Comparison of ENCODE assay signal across 9 cellular contexts in genomic region chr2:162890690-162891311, GRCh38. TPM values are rescaled to one million over a fixed set of nuclear protein-coding genes. Genes with fewer than 3 reads are reported as not detected.
DNase-seq lines count a peak whose midpoint lies in the region; ATAC-seq, FAIRE-seq and TF ChIP-seq lines count a peak whose summit lies in the region.
"Had no signal": no experiment of that assay in that cellular context is flagged by ENCODE, and none has a peak within 500 bp of the region (broad histone marks: within the 10 kb centered on the region; RNA-seq: fewer than 3 reads in every experiment).

No MANE protein-coding gene starts in this region.

- H3K27ac ChIP-seq in astrocyte (ENCODE audit: low read depth, low read length) (no peak overlapping the region), kidney (ENCODE audit: low read depth in 2 of 2, low read length in 2 of 2) (no peak overlapping the region)

- H3K36me3 Mint-ChIP-seq in astrocyte (ENCODE audit: low read depth, unreplicated experiment) (no peaks in the 10 kb centered on the region), T-cell (no peaks in the 10 kb centered on the region)

- no peaks in the 10 kb centered on the region for H3K4me1 ChIP-seq in astrocyte (ENCODE audit: insufficient read depth, low read length)
- H3K4me1 ChIP-seq in kidney (ENCODE audit: control insufficient read depth in 1 of 2, insufficient read depth in 1 of 2, low read depth in 1 of 2, low read length in 2 of 2): no peaks in the 10 kb centered on the region

- CTCF ChIA-PET in T-cell (lab: Charles Lee): no interaction called here

- DNase-seq in NCI-H1417 (lab: John Stamatoyannopoulos, UW) (peak; percentile 6 to 49 (median 24)), NCI-H1417 treated with DMSO at 0.1 percent for 48 hours (lab: John Stamatoyannopoulos, UW) (no peak), NCI-H2171 treated with DMSO at 0.1 percent for 48 hours (lab: John Stamatoyannopoulos, UW) (peak; percentile 55), astrocyte (ENCODE audit: low read depth) (peak; percentile 44), kidney (no peak), T-cell (no peak)

- POLR2A ChIA-PET in T-cell (lab: Charles Lee): no interaction called here

- no peaks in the 10 kb centered on the region for H4K20me1 ChIP-seq in astrocyte (ENCODE audit: insufficient read depth, low read length)

- H3K9me3 Mint-ChIP-seq in astrocyte (ENCODE audit: unreplicated experiment) (no peaks in the 10 kb centered on the region), T-cell (no peaks in the 10 kb centered on the region)

- H3K4me3 Mint-ChIP-seq in astrocyte (ENCODE audit: unreplicated experiment) (no peak overlapping the region), T-cell (no peak overlapping the region)

- no peaks in the 10 kb centered on the region for H3K27me3 ChIP-seq in astrocyte (ENCODE audit: insufficient read depth, low read length)

- H3K79me2 ChIP-seq in astrocyte (ENCODE audit: insufficient read depth, low read length): no peaks in the 10 kb centered on the region

- no peak overlapping the region for H3K9ac ChIP-seq in astrocyte (ENCODE audit: low read length)
- H3K9ac ChIP-seq in kidney (ENCODE audit: low read length in 2 of 2): no peak overlapping the region

- peak; percentile 50 for FAIRE-seq in astrocyte (lab: Jason Lieb, UNC)
- FAIRE-seq in kidney (lab: Jason Lieb, UNC): peak; percentile 39
- FAIRE-seq: endometrium had no signal

- H3K27ac Mint-ChIP-seq in astrocyte (ENCODE audit: unreplicated experiment) (no peak overlapping the region), T-cell (no peak overlapping the region)

- H3K9me3 ChIP-seq in astrocyte (ENCODE audit: insufficient read depth, low read depth, low read length) (no peaks in the 10 kb centered on the region), kidney (ENCODE audit: control insufficient read depth in 1 of 2, low read length in 2 of 2) (no peaks in the 10 kb centered on the region)

- H3K4me3 ChIP-seq in astrocyte (ENCODE audit: insufficient read depth, low read depth, low read length) (no peak overlapping the region), kidney (ENCODE audit: low read length in 2 of 2) (no peak overlapping the region)

- peaks cover 12% of the 10 kb centered on the region for H3K4me1 Mint-ChIP-seq in astrocyte (ENCODE audit: low read depth, unreplicated experiment)
- H3K4me1 Mint-ChIP-seq in T-cell: no peaks in the 10 kb centered on the region

- H3K27me3 Mint-ChIP-seq in astrocyte (ENCODE audit: low read depth, unreplicated experiment) (no peaks in the 10 kb centered on the region), T-cell (no peaks in the 10 kb centered on the region)

- H2AFZ ChIP-seq in astrocyte (ENCODE audit: low read depth, low read length): no peak overlapping the region

- ATAC-seq in GM19395 (IDR thresholded peaks at IDR 0.05; ENCODE audit: unreplicated experiment) (peak; percentile 93), HG03159 (IDR thresholded peaks at IDR 0.05; ENCODE audit: unreplicated experiment) (peak; percentile 96), T-cell (replicated peaks in 1 of 4) (no peak)

- peak; percentile 93 for TF ChIP-seq CTCF in astrocyte (IDR thresholded peaks at IDR 0.05; ENCODE audit: insufficient read depth, low read depth, low read length)
- TF ChIP-seq CTCF in kidney (IDR thresholded peaks at IDR 0.05; ENCODE audit: borderline replicate concordance, extremely low read depth, insufficient read depth): peak; percentile 71

- H3K36me3 ChIP-seq in astrocyte (ENCODE audit: insufficient read depth, low read length): no peaks in the 10 kb centered on the region
- H3K36me3 ChIP-seq in kidney (ENCODE audit: control insufficient read depth in 1 of 2, insufficient read depth in 2 of 2, low read length in 2 of 2): no peaks in the 10 kb centered on the region

- peak overlapping the region; percentile 69 for H3K4me2 ChIP-seq in astrocyte (ENCODE audit: low read length)

- intact Hi-C loops in kidney (cut with DNase I): no loop called here

RNA-seq across cellular contexts. Expression of gene KCNH7, which starts 52.2 kb away (rescaled TPM):
- total RNA-seq in astrocyte (0.91 and 2.0 TPM in 2 replicates), kidney (0.35 TPM), T-cell (not detected)
- polyA plus RNA-seq in kidney (ENCODE audit: insufficient read depth, low read depth, low replicate concordance): not detected

Comparison
In these comparisons a context has a peak if more than half of its experiments do, and no peak if none do; other contexts are left out.
1. DNase-seq: peak in NCI-H1417 (3 of 3), NCI-H2171 treated with DMSO at 0.1 percent for 48 hours (single experiment) and astrocyte (single experiment); none in NCI-H1417 treated with DMSO at 0.1 percent for 48 hours (single experiment), kidney (single experiment) and T-cell (0 of 34).
2. ATAC-seq: peak in GM19395 (single experiment) and HG03159 (single experiment); none in T-cell (0 of 4).